ENCODE assay signal across 5 cellular contexts in the genomic region with DNA sequence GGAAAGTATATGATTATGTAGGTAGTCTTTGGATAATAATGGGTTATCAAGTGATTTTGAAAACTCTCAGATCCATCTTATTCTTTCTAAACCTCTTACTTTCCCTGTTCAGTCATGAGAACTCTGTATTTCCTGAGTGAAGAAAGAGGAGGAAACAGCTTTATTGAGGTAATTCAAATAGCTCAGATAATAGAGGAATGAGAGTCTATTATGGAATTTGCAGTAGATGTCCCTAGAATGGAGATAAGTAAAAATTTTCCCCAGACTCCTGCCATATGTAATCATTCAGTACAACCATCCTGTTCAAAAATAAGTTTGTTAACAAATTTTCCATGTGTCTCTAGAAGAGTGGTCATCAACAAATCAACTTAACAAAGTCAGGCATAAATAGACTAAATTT.
"Had no signal": no experiment of that assay in that cellular context is flagged by ENCODE, and none has a peak within 500 bp of the region (broad histone marks: within the 10 kb centered on the region; RNA-seq: fewer than 3 reads in every experiment).

No MANE protein-coding gene starts in this region.

- DNase-seq: H9, HCEC 1CT, KBM-7 had no signal

- H3K4me3 ChIP-seq: GM23338 had no signal

- H3K27ac ChIP-seq: HL-60 had no signal
